19 cellular contexts compared by ENCODE assay signal in genomic region chr1:197182716-197183115, GRCh38. TPM values are rescaled to one million over a fixed set of nuclear protein-coding genes. Genes with fewer than 3 reads are reported as not detected.
DNase-seq lines count a peak whose midpoint lies in the region; ATAC-seq and TF ChIP-seq lines count a peak whose summit lies in the region.
"Had no signal": no experiment of that assay in that cellular context is flagged by ENCODE, and none has a peak within 500 bp of the region (broad histone marks: within the 10 kb centered on the region; RNA-seq: fewer than 3 reads in every experiment).

No MANE protein-coding gene starts in this region.

- H3K4me1 Mint-ChIP-seq in CD8-positive, alpha-beta T cell (ENCODE audit: low read depth), result peaks cover 22% of the 10 kb centered on the region
- no peaks in the 10 kb centered on the region for H3K4me1 Mint-ChIP-seq in activated naive CD4-positive, alpha-beta T cell treated with anti-CD3 and anti-CD28 coated beads, Interleukin-2, amount 10 ng/mL, durations not matched to agents 7 days and 5 days

- peaks cover 73% of the 10 kb centered on the region for H3K36me3 Mint-ChIP-seq in CD8-positive, alpha-beta T cell
- peaks cover 43% of the 10 kb centered on the region for H3K36me3 Mint-ChIP-seq in activated naive CD4-positive, alpha-beta T cell treated with anti-CD3 and anti-CD28 coated beads, Interleukin-2, amount 10 ng/mL, durations not matched to agents 7 days and 5 days

- H3F3A ChIP-seq in DOHH2 (ENCODE audit: control insufficient read depth, insufficient read depth), result peaks cover 8% of the 10 kb centered on the region; the same call in 1 of the 2 replicates

- intact Hi-C loops in CD8-positive, alpha-beta T cell (cut with DNase I, micrococcal nuclease), result loop anchor here (5.0 to 10.0 kb wide), 5 partner anchors 40 to 1532 kb away; no protein-coding TSS in a partner anchor
- intact Hi-C loops in left lung (cut with DNase I), result no loop called here

- H3K9me3 ChIP-seq in CD8-positive, alpha-beta T cell (ENCODE audit: low read length), result no peaks in the 10 kb centered on the region
- no peaks in the 10 kb centered on the region for H3K9me3 ChIP-seq in DOHH2 (ENCODE audit: control insufficient read depth, insufficient read depth, low read length)
- no peaks in the 10 kb centered on the region for H3K9me3 ChIP-seq in left lung
- H3K9me3 ChIP-seq: Caco-2, HAP-1 had no signal

- no peaks in the 10 kb centered on the region for H3K27me3 ChIP-seq in CD8-positive, alpha-beta T cell (ENCODE audit: insufficient read depth, low read length)
- H3K27me3 ChIP-seq in DOHH2 (ENCODE audit: control insufficient read depth, low read length) (no peaks in the 10 kb centered on the region), left lung (no peaks in the 10 kb centered on the region)

- H3K4me3 Mint-ChIP-seq in CD8-positive, alpha-beta T cell, result no peak overlapping the region
- no peak overlapping the region for H3K4me3 Mint-ChIP-seq in activated naive CD4-positive, alpha-beta T cell treated with anti-CD3 and anti-CD28 coated beads, Interleukin-2, amount 10 ng/mL, durations not matched to agents 7 days and 5 days
- H3K4me3 Mint-ChIP-seq: CD4-positive, alpha-beta memory T cell; HFFc6 had no signal

- CTCF ChIA-PET in CD8-positive, alpha-beta T cell (lab: Charles Lee), result interaction anchor here (1.5 kb wide), 1 partner anchor 174 kb away, joined by 7 read pairs; no protein-coding TSS in a partner anchor
- CTCF ChIA-PET in activated naive CD4-positive, alpha-beta T cell treated with anti-CD3 and anti-CD28 coated beads, Interleukin-2, amount 10 ng/mL, durations not matched to agents 7 days and 5 days (lab: Charles Lee), result interaction anchor here (1.7 kb wide), 1 partner anchor 174 kb away, joined by 5 read pairs; no protein-coding TSS in a partner anchor

- H3K27ac Mint-ChIP-seq in CD8-positive, alpha-beta T cell, result peak overlapping the region; percentile 5
- H3K27ac Mint-ChIP-seq in activated naive CD4-positive, alpha-beta T cell treated with anti-CD3 and anti-CD28 coated beads, Interleukin-2, amount 10 ng/mL, durations not matched to agents 7 days and 5 days, result no peak overlapping the region
- H3K27ac Mint-ChIP-seq: HFFc6 had no signal

- no peaks in the 10 kb centered on the region for H3K27me3 Mint-ChIP-seq in CD8-positive, alpha-beta T cell (ENCODE audit: low read depth)
- H3K27me3 Mint-ChIP-seq in activated naive CD4-positive, alpha-beta T cell treated with anti-CD3 and anti-CD28 coated beads, Interleukin-2, amount 10 ng/mL, durations not matched to agents 7 days and 5 days, result no peaks in the 10 kb centered on the region
- H3K27me3 Mint-ChIP-seq: CD4-positive, alpha-beta memory T cell had no signal

- POLR2A ChIA-PET in CD8-positive, alpha-beta T cell (lab: Charles Lee), result no interaction called here

- peaks cover 15% of the 10 kb centered on the region for H4K20me1 ChIP-seq in DOHH2 (ENCODE audit: control insufficient read depth, insufficient read depth, low read depth, low read length)

- H3K79me2 ChIP-seq in DOHH2 (ENCODE audit: control insufficient read depth, low read length), result peaks cover 5% of the 10 kb centered on the region; the same call in 1 of the 2 replicates

- no peak overlapping the region for H3K27ac ChIP-seq in CD8-positive, alpha-beta T cell (ENCODE audit: low read depth, low read length)
- no peak overlapping the region for H3K27ac ChIP-seq in DOHH2 (ENCODE audit: low read depth, low read length)
- H3K27ac ChIP-seq in left lung, result no peak overlapping the region

- H3K9me3 Mint-ChIP-seq in CD8-positive, alpha-beta T cell, result no peaks in the 10 kb centered on the region
- no peaks in the 10 kb centered on the region for H3K9me3 Mint-ChIP-seq in activated naive CD4-positive, alpha-beta T cell treated with anti-CD3 and anti-CD28 coated beads, Interleukin-2, amount 10 ng/mL, durations not matched to agents 7 days and 5 days
- H3K9me3 Mint-ChIP-seq: CD4-positive, alpha-beta memory T cell; HFFc6 had no signal

- peaks cover 13% of the 10 kb centered on the region for H3K36me3 ChIP-seq in CD8-positive, alpha-beta T cell (ENCODE audit: insufficient read depth, low read length)
- peaks cover 65% of the 10 kb centered on the region for H3K36me3 ChIP-seq in DOHH2 (ENCODE audit: control insufficient read depth, low read length)
- H3K36me3 ChIP-seq in left lung, result peaks cover 0 to 44% of the 10 kb centered on the region in 2 donors

- H3K4me3 ChIP-seq in CD8-positive, alpha-beta T cell (ENCODE audit: low read depth, low read length), result no peak overlapping the region
- H3K4me3 ChIP-seq in DOHH2 (ENCODE audit: low read length), result peak overlapping the region; percentile 26; the same call in 1 of the 2 replicates
- H3K4me3 ChIP-seq in left lung, result no peak overlapping the region
- H3K4me3 ChIP-seq: GM12878, HAP-1 had no signal

- peak overlapping the region; percentile 59 for H3K4me2 ChIP-seq in DOHH2 (ENCODE audit: low read length)

- no peaks in the 10 kb centered on the region for H3K4me1 ChIP-seq in CD8-positive, alpha-beta T cell (ENCODE audit: insufficient read depth, low read length)
- peaks cover 36% of the 10 kb centered on the region for H3K4me1 ChIP-seq in DOHH2 (ENCODE audit: control insufficient read depth, low read length)
- peaks cover 0 to 5% of the 10 kb centered on the region in 2 donors for H3K4me1 ChIP-seq in left lung
- H3K4me1 ChIP-seq: Caco-2, HAP-1 had no signal

- no peak for TF ChIP-seq CTCF in CD8-positive, alpha-beta T cell (IDR thresholded peaks at IDR 0.05)
- no peak for TF ChIP-seq CTCF in DOHH2 (IDR thresholded peaks at IDR 0.05; ENCODE audit: low read depth, low read length, poor library complexity, severe bottlenecking)
- TF ChIP-seq CTCF in left lung (IDR thresholded peaks at IDR 0.05), result no peak

- no peak for DNase-seq in CD8-positive, alpha-beta T cell
- DNase-seq in NAMALWA (ENCODE audit: low spot score) (peak; percentile 45), left lung (no peak), SKM-1 (lab: John Stamatoyannopoulos, UW; ENCODE audit: unreplicated experiment) (no peak)
- DNase-seq in activated naive CD4-positive, alpha-beta T cell treated with anti-CD3 and anti-CD28 coated beads, Interleukin-2, amount 10 ng/mL, durations not matched to agents 7 days and 5 days, result no peak
- DNase-seq: C1 segment of cervical spinal cord; Caco-2; CD4-positive, alpha-beta memory T cell; DMS153; DND-41; EL; GDM1; GOT3; HFFc6 had no signal

- ATAC-seq in CD8-positive, alpha-beta T cell, result no peak
- ATAC-seq in left lung (peak; percentile 73), HG03565 (IDR thresholded peaks at IDR 0.05; ENCODE audit: unreplicated experiment) (no peak), GM18868 (IDR thresholded peaks at IDR 0.05; ENCODE audit: unreplicated experiment) (no peak)

- H3K9me2 ChIP-seq in DOHH2 (replicated peaks; ENCODE audit: control insufficient read depth, low read length), result no peaks in the 10 kb centered on the region

RNA-seq across cellular contexts. Expression of gene ZBTB41, which starts 18.4 kb away (rescaled TPM):
- total RNA-seq in CD8-positive, alpha-beta T cell, result 1 to 10 TPM; 3.5 to 3.9 TPM
- total RNA-seq in left lung, result 10 to 100 TPM; 14.7 to 16.3 TPM

RNA-seq across cellular contexts. Expression of gene ASPM, which starts 36.2 kb away (rescaled TPM):
- total RNA-seq in CD8-positive, alpha-beta T cell, result under 1 TPM; 0.14 to 0.30 TPM
- total RNA-seq in left lung, result 1 to 10 TPM; 1.1 to 6.4 TPM

Comparison
In these comparisons a context has a peak if more than half of its experiments do, and no peak if none do; other contexts are left out.
1. intact Hi-C loops: an anchor here in CD8-positive, alpha-beta T cell (5.0 to 10.0 kb wide); none called in left lung.